ENCODE assay signal across 16 cellular contexts in the genomic region with DNA sequence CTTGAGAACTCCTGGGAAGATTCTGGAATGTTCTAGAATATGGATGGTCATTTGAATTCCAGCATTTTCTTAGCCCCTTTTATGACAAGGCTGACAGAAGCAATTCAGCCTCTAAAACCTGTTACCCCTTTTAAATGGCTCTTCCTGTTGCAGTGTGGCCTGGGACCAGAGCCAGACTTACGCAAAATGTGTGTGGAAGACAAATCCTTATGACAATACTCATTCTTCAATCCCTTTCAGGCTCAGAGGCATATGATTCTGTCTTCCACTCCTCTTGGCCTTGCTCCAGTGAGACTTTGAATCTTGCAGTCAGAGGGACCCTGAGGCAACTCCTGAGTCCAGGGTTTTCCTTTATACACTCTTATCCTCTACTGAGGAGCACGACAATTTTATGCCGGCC.
DNase-seq lines count a peak whose midpoint lies in the region; ATAC-seq and TF ChIP-seq lines count a peak whose summit lies in the region.
"Had no signal": no experiment of that assay in that cellular context is flagged by ENCODE, and none has a peak within 500 bp of the region (broad histone marks: within the 10 kb centered on the region; RNA-seq: fewer than 3 reads in every experiment).

No MANE protein-coding gene starts in this region.

- H3K9me3 ChIP-seq in MG63 (no peaks in the 10 kb centered on the region), breast epithelium (no peaks in the 10 kb centered on the region)
- H3K9me3 ChIP-seq: pancreas had no signal

- intact Hi-C loops in breast epithelium (cut with DNase I; ENCODE audit: low total_unique reads): no loop called here

- H3K4me1 ChIP-seq in breast epithelium: no peaks in the 10 kb centered on the region
- H3K4me1 ChIP-seq: pancreas had no signal

- TF ChIP-seq POLR2A in breast epithelium (IDR thresholded peaks at IDR 0.05): no peak

- H3K27ac Mint-ChIP-seq in stimulated activated naive CD8-positive, alpha-beta T cell treated with anti-CD3 and anti-CD28 coated beads, Interleukin-15, amount 100 ng/mL, for 72 hours: no peak overlapping the region
- H3K27ac Mint-ChIP-seq: activated CD8-positive, alpha-beta memory T cell treated with anti-CD3 and anti-CD28 coated beads, Interleukin-2, amount 10 ng/mL, durations not matched to agents 7 days and 5 days had no signal

- H3K4me3 Mint-ChIP-seq in activated T-cell treated with anti-CD3 and anti-CD28 coated beads, Interleukin-2, amount 50 U/mL, for 4 hours: no peak overlapping the region
- no peak overlapping the region for H3K4me3 Mint-ChIP-seq in stimulated activated naive CD8-positive, alpha-beta T cell treated with anti-CD3 and anti-CD28 coated beads, Interleukin-15, amount 100 ng/mL, for 72 hours
- H3K4me3 Mint-ChIP-seq: activated CD8-positive, alpha-beta memory T cell treated with anti-CD3 and anti-CD28 coated beads, Interleukin-2, amount 10 ng/mL, durations not matched to agents 7 days and 5 days had no signal

- DNase-seq in EH (ENCODE audit: low read depth) (peak; percentile 82), MG63 (peak; percentile 23), breast epithelium (ENCODE audit: low spot score in 2 of 2) (peak in 1 of 2 donors; percentile 69), glomerular visceral epithelial cell (ENCODE audit: extremely low spot score) (peak; percentile 22), HT-29 (ENCODE audit: low spot score) (no peak)
- DNase-seq in activated T-cell treated with anti-CD3 and anti-CD28 coated beads, Interleukin-2, amount 50 U/mL, for 4 hours: no peak
- DNase-seq in stimulated activated naive CD8-positive, alpha-beta T cell treated with anti-CD3 and anti-CD28 coated beads, Interleukin-15, amount 100 ng/mL, for 72 hours: no peak
- DNase-seq: activated CD8-positive, alpha-beta memory T cell treated with anti-CD3 and anti-CD28 coated beads, Interleukin-2, amount 10 ng/mL, durations not matched to agents 7 days and 5 days; activated naive CD4-positive, alpha-beta T cell treated with Interleukin-2 at 50 U/mL for 16 hours; left cardiac atrium; NCI-H446 treated with DMSO at 0.1 percent for 48 hours; pancreas; T-helper 1 cell had no signal

- H3K27me3 Mint-ChIP-seq in activated T-cell treated with anti-CD3 and anti-CD28 coated beads, Interleukin-2, amount 50 U/mL, for 4 hours (ENCODE audit: low read depth): no peaks in the 10 kb centered on the region
- H3K27me3 Mint-ChIP-seq in stimulated activated naive CD8-positive, alpha-beta T cell treated with anti-CD3 and anti-CD28 coated beads, Interleukin-15, amount 100 ng/mL, for 72 hours: peaks cover 13% of the 10 kb centered on the region

- no peaks in the 10 kb centered on the region for H3K27me3 ChIP-seq in MG63
- H3K27me3 ChIP-seq in breast epithelium: no peaks in the 10 kb centered on the region
- H3K27me3 ChIP-seq: cardiac muscle cell, pancreas had no signal

- H3K4me3 ChIP-seq in MG63: no peak overlapping the region
- H3K4me3 ChIP-seq in breast epithelium: no peak overlapping the region
- H3K4me3 ChIP-seq: cardiac muscle cell, pancreas had no signal

- no peaks in the 10 kb centered on the region for H3K36me3 Mint-ChIP-seq in activated T-cell treated with anti-CD3 and anti-CD28 coated beads, Interleukin-2, amount 50 U/mL, for 4 hours (ENCODE audit: insufficient read depth)

- no peaks in the 10 kb centered on the region for H3K9me3 Mint-ChIP-seq in activated T-cell treated with anti-CD3 and anti-CD28 coated beads, Interleukin-2, amount 50 U/mL, for 4 hours
- H3K9me3 Mint-ChIP-seq in stimulated activated naive CD8-positive, alpha-beta T cell treated with anti-CD3 and anti-CD28 coated beads, Interleukin-15, amount 100 ng/mL, for 72 hours: no peaks in the 10 kb centered on the region

- H3K36me3 ChIP-seq in MG63 (no peaks in the 10 kb centered on the region), breast epithelium (no peaks in the 10 kb centered on the region)
- H3K36me3 ChIP-seq: cardiac muscle cell, pancreas had no signal

- no peak for ATAC-seq in GM21360 (IDR thresholded peaks at IDR 0.05; ENCODE audit: unreplicated experiment)
- ATAC-seq in activated T-cell treated with anti-CD3 and anti-CD28 coated beads, Interleukin-2, amount 50 U/mL, for 4 hours: no peak
- ATAC-seq in stimulated activated naive CD8-positive, alpha-beta T cell treated with anti-CD3 and anti-CD28 coated beads, Interleukin-15, amount 100 ng/mL, for 72 hours: no peak
- ATAC-seq: activated CD4-positive, CD25-positive, alpha-beta regulatory T cell treated with anti-CD3 and anti-CD28 coated beads, Interleukin-2, amount 50 U/mL, for 24 hours; activated CD8-positive, alpha-beta memory T cell treated with anti-CD3 and anti-CD28 coated beads, Interleukin-2, amount 10 ng/mL, durations not matched to agents 7 days and 5 days; left cardiac atrium had no signal

- TF ChIP-seq CTCF in breast epithelium (IDR thresholded peaks at IDR 0.05): no peak

- H3K4me1 Mint-ChIP-seq in activated T-cell treated with anti-CD3 and anti-CD28 coated beads, Interleukin-2, amount 50 U/mL, for 4 hours (ENCODE audit: low read depth): no peaks in the 10 kb centered on the region
- H3K4me1 Mint-ChIP-seq in stimulated activated naive CD8-positive, alpha-beta T cell treated with anti-CD3 and anti-CD28 coated beads, Interleukin-15, amount 100 ng/mL, for 72 hours: peaks cover 1% of the 10 kb centered on the region

- peak overlapping the region; percentile 28 to 56 for H3K27ac ChIP-seq in breast epithelium
- H3K27ac ChIP-seq: cardiac muscle cell, pancreas had no signal

Comparison
In these comparisons a context has a peak if more than half of its experiments do, and no peak if none do; other contexts are left out.
1. DNase-seq: peak in EH (single experiment), MG63 (single experiment) and glomerular visceral epithelial cell (single experiment); none in HT-29 (single experiment), activated T-cell treated with anti-CD3 and anti-CD28 coated beads, Interleukin-2, amount 50 U/mL, for 4 hours (single experiment) and stimulated activated naive CD8-positive, alpha-beta T cell treated with anti-CD3 and anti-CD28 coated beads, Interleukin-15, amount 100 ng/mL, for 72 hours (0 of 2).